Comparison of ENCODE assay signal across 11 cellular contexts in genomic region chr11:68973706-68974105, GRCh38. TPM values are rescaled to one million over a fixed set of nuclear protein-coding genes. Genes with fewer than 3 reads are reported as not detected.
DNase-seq lines count a peak whose midpoint lies in the region; ATAC-seq and TF ChIP-seq lines count a peak whose summit lies in the region.
"Not testable (repeated sequence)": the region's sequence is repeated elsewhere in the genome, so short reads cannot be mapped to it uniquely, and the experiment has no call there.
"Had no signal": no experiment of that assay in that cellular context is flagged by ENCODE, and none has a peak within 500 bp of the region (broad histone marks: within the 10 kb centered on the region; RNA-seq: fewer than 3 reads in every experiment).

No MANE protein-coding gene starts in this region.

- 97% methylated on average over 12 of the region's 12 CpGs for WGBS in suprapubic skin

- H3K27me3 Mint-ChIP-seq in chondrocyte (ENCODE audit: low read depth) = peaks cover 25% of the 10 kb centered on the region

- H3K27me3 ChIP-seq in lower lobe of right lung (ENCODE audit: low read depth); suprapubic skin: not testable (repeated sequence)

- intact Hi-C loops in lower lobe of right lung (cut with DNase I); sciatic nerve (cut with DNase I): not testable (repeated sequence)

- H3K9me3 Mint-ChIP-seq in chondrocyte (ENCODE audit: low read depth) = not testable (repeated sequence)

- H3K36me3 ChIP-seq in lower lobe of right lung, suprapubic skin: not testable (repeated sequence)

- H3K4me1 Mint-ChIP-seq in chondrocyte (ENCODE audit: low read depth) = not testable (repeated sequence)

- H3K36me3 Mint-ChIP-seq in chondrocyte (ENCODE audit: low read depth) = not testable (repeated sequence)

- not testable (repeated sequence) for TF ChIP-seq POLR2A in suprapubic skin (IDR thresholded peaks at IDR 0.05)

- H3K27ac ChIP-seq in VCaP = peak overlapping the region; percentile 19; the same call in 1 of the 2 replicates
- not testable (repeated sequence) for H3K27ac ChIP-seq in lower lobe of right lung, suprapubic skin

- not testable (repeated sequence) for H3K27ac Mint-ChIP-seq in chondrocyte (ENCODE audit: unreplicated experiment)

- H3K9me3 ChIP-seq in lower lobe of right lung, suprapubic skin: not testable (repeated sequence)

- not testable (repeated sequence) for ATAC-seq in lower lobe of right lung, sciatic nerve

- not testable (repeated sequence) for H3K4me3 ChIP-seq in lower lobe of right lung, suprapubic skin

- not testable (repeated sequence) for H3K4me1 ChIP-seq in lower lobe of right lung, suprapubic skin

- not testable (repeated sequence) for TF ChIP-seq CTCF in VCaP (conservative IDR thresholded peaks at IDR 0.05); chondrocyte (IDR thresholded peaks at IDR 0.05); lower lobe of right lung (IDR thresholded peaks at IDR 0.05); suprapubic skin (IDR thresholded peaks at IDR 0.05)

- DNase-seq in chondrocyte (ENCODE audit: low spot score) (peak; percentile 9), lower lobe of right lung (peak; percentile 11), sciatic nerve (ENCODE audit: low spot score) (peak; percentile 21), suprapubic skin (ENCODE audit: low spot score in 2 of 2) (peak; percentile 9 to 23)

- TF ChIP-seq EP300 in suprapubic skin (IDR thresholded peaks at IDR 0.05) = not testable (repeated sequence)

- H3K4me3 Mint-ChIP-seq in chondrocyte (ENCODE audit: unreplicated experiment) = not testable (repeated sequence)

RNA-seq across cellular contexts. Expression of gene MRGPRD, which starts 7.1 kb away (rescaled TPM):
- total RNA-seq in chondrocyte (not detected in 3 replicates), lower lobe of right lung (not detected), sciatic nerve (not detected), suprapubic skin (not detected)
- total RNA-seq: A172; A673; Caco-2; CD4-positive, CD25-positive, alpha-beta regulatory T cell; CD8-positive, alpha-beta T cell; HFFc6 had no signal

RNA-seq across cellular contexts. Expression of gene MRGPRF, which starts 39.3 kb away (rescaled TPM):
- total RNA-seq in chondrocyte = 1.6 to 8.8 TPM (median 8.2 TPM) in 3 replicates
- total RNA-seq in lower lobe of right lung = 11.5 TPM
- total RNA-seq in sciatic nerve = 39.5 TPM
- 1 to 10 TPM; 2.0 to 9.8 (median 4.8) TPM for total RNA-seq in suprapubic skin
- total RNA-seq: CD4-positive, CD25-positive, alpha-beta regulatory T cell; CD8-positive, alpha-beta T cell had no signal
